21 cellular contexts compared by ENCODE assay signal in the genomic region with DNA sequence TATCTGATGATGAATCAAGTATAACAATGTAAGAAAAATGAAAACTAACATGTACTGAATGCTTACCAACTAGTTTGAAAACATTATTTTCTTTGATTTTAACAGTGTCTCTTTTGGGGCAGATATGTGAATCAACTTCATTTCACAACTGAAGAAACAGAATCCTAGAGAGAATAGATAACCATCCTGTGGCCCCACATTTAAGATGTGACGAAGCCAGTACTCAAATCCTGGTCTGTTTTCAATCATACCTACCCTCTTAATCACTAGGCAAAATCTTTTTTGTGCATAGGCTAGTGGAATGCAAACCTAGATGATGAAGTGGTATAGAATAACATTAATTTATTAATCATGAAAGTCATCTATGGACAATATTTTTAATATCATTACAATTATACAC.
DNase-seq lines count a peak whose midpoint lies in the region; TF ChIP-seq lines count a peak whose summit lies in the region.
"Had no signal": no experiment of that assay in that cellular context is flagged by ENCODE, and none has a peak within 500 bp of the region (broad histone marks: within the 10 kb centered on the region; RNA-seq: fewer than 3 reads in every experiment).

No MANE protein-coding gene starts in this region.

- H3K4me3 ChIP-seq in adipocyte (ENCODE audit: low read length) (no peak overlapping the region), fibroblast of mammary gland (ENCODE audit: control insufficient read depth, low read depth, low read length) (no peak overlapping the region)
- H3K4me3 ChIP-seq: A549 had no signal

- no peaks in the 10 kb centered on the region for H3K27me3 Mint-ChIP-seq in osteocyte (ENCODE audit: unreplicated experiment)

- H3K27me3 ChIP-seq in adipocyte (replicated peaks; ENCODE audit: control insufficient read depth, insufficient read depth, low read length) = no peaks in the 10 kb centered on the region

- H3K9me3 Mint-ChIP-seq in osteocyte (ENCODE audit: unreplicated experiment) = peaks cover 5% of the 10 kb centered on the region

- no peaks in the 10 kb centered on the region for H3K9me3 ChIP-seq in adipocyte (ENCODE audit: control insufficient read depth, low read length)
- H3K9me3 ChIP-seq: A549 had no signal

- H3K27ac Mint-ChIP-seq in osteocyte (ENCODE audit: unreplicated experiment) = peak overlapping the region; percentile 90

- H3K9ac ChIP-seq in adipocyte (ENCODE audit: low read length) = no peak overlapping the region

- peaks cover 28% of the 10 kb centered on the region for H3K36me3 Mint-ChIP-seq in osteocyte (ENCODE audit: unreplicated experiment)

- H3K4me1 Mint-ChIP-seq in osteocyte (ENCODE audit: unreplicated experiment) = peaks cover 85% of the 10 kb centered on the region

- H3K4me3 Mint-ChIP-seq in osteocyte (ENCODE audit: unreplicated experiment) = no peak overlapping the region

- in situ Hi-C loops in G401 (cut with HindIII; ENCODE audit: low sequenced_read_pairs) = no loop called here

- peaks cover 32% of the 10 kb centered on the region for H3K4me1 ChIP-seq in adipocyte (ENCODE audit: control insufficient read depth, insufficient read depth, low read length)
- H3K4me1 ChIP-seq: A549 had no signal

- no peaks in the 10 kb centered on the region for H3K36me3 ChIP-seq in adipocyte (ENCODE audit: control insufficient read depth, insufficient read depth, low read length, severe bottlenecking)

- TF ChIP-seq CTCF in fibroblast of mammary gland (conservative IDR thresholded peaks at IDR 0.05; ENCODE audit: control insufficient read depth, insufficient read depth, low read depth, low read length) = no peak
- TF ChIP-seq CTCF in osteocyte (IDR thresholded peaks at IDR 0.05) = no peak

- DNase-seq in LHCN-M2 (ENCODE audit: low read depth) = peak; percentile 53
- DNase-seq in adipocyte (ENCODE audit: low read depth) = peak; percentile 31
- peak; percentile 78 for DNase-seq in fibroblast of mammary gland (ENCODE audit: low read depth)
- no peak for DNase-seq in osteocyte (ENCODE audit: extremely low spot score, unreplicated experiment)
- DNase-seq in G401 (ENCODE audit: low spot score) = no peak
- DNase-seq in 8988T = no peak
- no peak for DNase-seq in retina
- no peak for DNase-seq in Kasumi-1 (lab: John Stamatoyannopoulos, UW)
- DNase-seq: Calu3, DMS153, DND-41, H7, KBM-7, MM.1S, NCI-H1417, NCI-H1694, NCI-H2029 treated with DMSO at 0.1 percent for 48 hours, NCI-H446 treated with DMSO at 0.1 percent for 48 hours, NCI-H526 treated with DMSO at 0.1 percent for 48 hours, SHP77 had no signal

Comparison
In these comparisons a context has a peak if more than half of its experiments do, and no peak if none do; other contexts are left out.
1. DNase-seq: peak in LHCN-M2 (single experiment), adipocyte (single experiment) and fibroblast of mammary gland (single experiment); none in osteocyte (single experiment), G401 (single experiment), 8988T (single experiment), retina (single experiment) and Kasumi-1 (0 of 2).